ENCODE assay signal across 28 cellular contexts in the genomic region with DNA sequence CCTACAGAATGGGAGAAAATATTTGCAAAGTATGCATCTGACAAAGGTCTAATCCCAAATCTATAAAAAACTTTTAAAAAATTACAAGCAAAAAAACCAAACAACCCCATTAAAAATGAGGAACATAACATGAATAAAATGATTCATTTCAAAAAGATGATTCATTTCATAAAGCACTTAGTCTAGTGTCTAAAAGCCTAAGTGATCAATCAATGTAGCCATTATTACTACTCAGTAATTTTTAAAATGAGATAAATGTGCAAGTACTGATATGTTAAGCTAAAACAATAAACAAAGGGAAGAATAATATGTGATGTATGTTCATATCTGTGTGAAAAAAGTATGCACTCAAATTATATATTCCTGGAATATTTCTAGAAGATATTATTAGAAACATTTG.
"Had no signal": no experiment of that assay in that cellular context is flagged by ENCODE, and none has a peak within 500 bp of the region (broad histone marks: within the 10 kb centered on the region; RNA-seq: fewer than 3 reads in every experiment).

No MANE protein-coding gene starts in this region.

- H3K4me1 ChIP-seq: neural progenitor cell, parathyroid adenoma, psoas muscle, right lobe of liver, sigmoid colon, suprapubic skin, testis, tibial artery, upper lobe of left lung, vagina had no signal

- H3K9ac ChIP-seq: neural progenitor cell, parathyroid adenoma had no signal

- H3K27me3 ChIP-seq: neural progenitor cell, ovary, right lobe of liver, sigmoid colon, suprapubic skin, testis, tibial artery, upper lobe of left lung, vagina had no signal

- H3K4me3 ChIP-seq: neural progenitor cell, ovary, psoas muscle, right lobe of liver, sigmoid colon, suprapubic skin, testis, tibial artery, upper lobe of left lung, vagina had no signal

- H3K4me2 ChIP-seq: neural progenitor cell had no signal

- H3K79me2 ChIP-seq: parathyroid adenoma had no signal

- ATAC-seq: natural killer cell; psoas muscle; right cardiac atrium; right lobe of liver; stimulated activated memory B cell treated with anti-CD40 and anti-IgM and Interleukin-4, amounts not matched to agents 10 μg/mL and 1 μg/mL and 100 μg/mL, for 72 hours; stimulated activated naive CD8-positive, alpha-beta T cell treated with anti-CD3 and anti-CD28 coated beads, Interleukin-15, amount 100 ng/mL, for 72 hours; stimulated activated naive CD8-positive, alpha-beta T cell treated with anti-CD3 and anti-CD28 coated beads, Interleukin-15, Interleukin-2, amounts not matched to agents 100 U/mL and 50 U/mL, for 24 hours had no signal

- H3K9me3 ChIP-seq: ovary, psoas muscle, right lobe of liver, sigmoid colon, suprapubic skin, testis, tibial artery, upper lobe of left lung, vagina had no signal

- FAIRE-seq: small intestine, urothelium cell line had no signal

- H3K36me3 ChIP-seq: neural progenitor cell, ovary, right lobe of liver, sigmoid colon, suprapubic skin, tibial artery, upper lobe of left lung, vagina had no signal

- H2AFZ ChIP-seq: neural progenitor cell, parathyroid adenoma had no signal

- H3K27ac ChIP-seq: neural progenitor cell, ovary, parathyroid adenoma, psoas muscle, right lobe of liver, sigmoid colon, suprapubic skin, testis, tibial artery, upper lobe of left lung, vagina had no signal

- DNase-seq: natural killer cell; occipital lobe; ovary; posterior cingulate gyrus; psoas muscle; right cardiac atrium; right lobe of liver; sigmoid colon; small intestine; stimulated activated CD4-positive, alpha-beta T cell treated with anti-CD3 and anti-CD28 coated beads, Interleukin-15, amount 100 ng/mL, for 24 hours; stimulated activated CD4-positive, alpha-beta T cell treated with anti-CD3 and anti-CD28 coated beads, Interleukin-2, amount 100 ng/mL, for 24 hours; stimulated activated CD4-positive, alpha-beta T cell treated with anti-CD3 and anti-CD28 coated beads, Interleukin-2, amount 100 ng/mL, for 48 hours; stimulated activated CD4-positive, alpha-beta T cell treated with anti-CD3 and anti-CD28 coated beads, Interleukin-4, amount 100 ng/mL, for 24 hours; stimulated activated CD8-positive, alpha-beta memory T cell treated with anti-CD3 and anti-CD28 coated beads, Interleukin-4, amount 100 ng/mL, for 48 hours; stimulated activated naive CD4-positive, alpha-beta T cell; stimulated activated naive CD8-positive, alpha-beta T cell treated with anti-CD3 and anti-CD28 coated beads, Interleukin-15, amount 100 ng/mL, for 72 hours; stimulated activated naive CD8-positive, alpha-beta T cell treated with anti-CD3 and anti-CD28 coated beads, Interleukin-15, Interleukin-2, amounts not matched to agents 100 U/mL and 50 U/mL, for 24 hours; substantia nigra; testis; tibial artery; trophoblast cell; upper lobe of left lung had no signal
